21 cellular contexts compared by ENCODE assay signal in genomic region chr1:172912765-172913260, GRCh38.
DNase-seq lines count a peak whose midpoint lies in the region; ATAC-seq, FAIRE-seq and TF ChIP-seq lines count a peak whose summit lies in the region.
"Had no signal": no experiment of that assay in that cellular context is flagged by ENCODE, and none has a peak within 500 bp of the region (broad histone marks: within the 10 kb centered on the region; RNA-seq: fewer than 3 reads in every experiment).

No MANE protein-coding gene starts in this region.

- H3K4me2 ChIP-seq in mammary epithelial cell (ENCODE audit: insufficient read depth, low read depth, low read length) (no peak overlapping the region), K562 (ENCODE audit: insufficient read depth, low read length) (no peak overlapping the region), mesendoderm (ENCODE audit: low read length) (no peak overlapping the region)

- CTCF ChIA-PET in MCF 10A (lab: Yijun Ruan, JAX) (interaction anchor here (0.6 to 2.6 kb wide), 5 partner anchors 54 to 1271 kb away, joined by 3 to 6 read pairs (median 3); no protein-coding TSS in a partner anchor), mammary epithelial cell (lab: Charles Lee; ENCODE audit: low non-redundant PET) (no interaction called here), HEK293 (lab: Yijun Ruan, JAX) (no interaction called here), K562 (lab: Yijun Ruan, JAX; ENCODE audit: low intra/inter-chr PET ratio) (no interaction called here)

- H3K9ac ChIP-seq in mammary epithelial cell (ENCODE audit: insufficient read depth, low read length) (no peak overlapping the region), K562 (ENCODE audit: insufficient read depth in 1 of 2, low read depth in 2 of 2, low read length in 2 of 2) (no peak overlapping the region), mesendoderm (ENCODE audit: low read length) (no peak overlapping the region)

- TF ChIP-seq CTCF in MCF 10A (IDR thresholded peaks at IDR 0.05; ENCODE audit: unreplicated experiment) (no peak), mammary epithelial cell (conservative IDR thresholded peaks at IDR 0.05 in 1 of 2, IDR thresholded peaks at IDR 0.05 in 1 of 2; ENCODE audit: extremely low read depth in 1 of 2, insufficient read depth in 1 of 2, low read depth in 1 of 2, low read length in 2 of 2) (no peak), HEK293 (tag by site-specific recombination; IDR thresholded peaks at IDR 0.05) (no peak), K562 (IDR thresholded peaks at IDR 0.05 in 2 of 3, conservative IDR thresholded peaks at IDR 0.05 in 1 of 3; ENCODE audit: insufficient read depth in 2 of 3, low read depth in 1 of 3, low read length in 3 of 3) (no peak), progenitor cell of endocrine pancreas (IDR thresholded peaks at IDR 0.05; ENCODE audit: unreplicated experiment) (no peak), esophagus squamous epithelium (IDR thresholded peaks at IDR 0.05) (no peak)

- H3K18ac ChIP-seq in mesendoderm (ENCODE audit: low read length), result no peak overlapping the region

- H3K56ac ChIP-seq in mesendoderm (ENCODE audit: low read length), result no peak overlapping the region

- intact Hi-C loops in MCF 10A (cut with micrococcal nuclease) (no loop called here), mammary epithelial cell (cut with micrococcal nuclease) (loop anchor here (10.0 kb wide), 1 partner anchor 168 kb away; no protein-coding TSS in a partner anchor), K562 (cut with micrococcal nuclease) (no loop called here), esophagus squamous epithelium (cut with DNase I) (no loop called here)

- H3K27ac Mint-ChIP-seq in MCF 10A (ENCODE audit: low read depth, unreplicated experiment) (peak overlapping the region; percentile 62), progenitor cell of endocrine pancreas (no peak overlapping the region)
- H3K27ac Mint-ChIP-seq: CD4-positive, CD25-positive, alpha-beta regulatory T cell; H9 had no signal

- no peak for TF ChIP-seq RAD21 in K562 (CRISPR knock-in tag; conservative IDR thresholded peaks at IDR 0.05 in 1 of 2, IDR thresholded peaks at IDR 0.05 in 1 of 2)

- H3K4me3 Mint-ChIP-seq in MCF 10A (ENCODE audit: unreplicated experiment), result no peak overlapping the region
- no peak overlapping the region for H3K4me3 Mint-ChIP-seq in progenitor cell of endocrine pancreas (ENCODE audit: low read depth)
- H3K4me3 Mint-ChIP-seq: CD8-positive, alpha-beta memory T cell; H9 had no signal

- H3K36me3 ChIP-seq in mammary epithelial cell (ENCODE audit: insufficient read depth, low read length) (no peaks in the 10 kb centered on the region), HEK293 (ENCODE audit: control insufficient read depth in 2 of 2, insufficient read depth in 1 of 2, low read length in 2 of 2) (no peaks in the 10 kb centered on the region), K562 (ENCODE audit: control insufficient read depth, insufficient read depth, low read length) (no peaks in the 10 kb centered on the region), mesendoderm (ENCODE audit: control insufficient read depth, insufficient read depth, low read length) (no peaks in the 10 kb centered on the region), esophagus squamous epithelium (no peaks in the 10 kb centered on the region)
- H3K36me3 ChIP-seq: BE2C had no signal

- no peak overlapping the region for H2BK120ac ChIP-seq in mesendoderm (ENCODE audit: low read depth, low read length)

- no peak overlapping the region for H3K23ac ChIP-seq in mesendoderm (ENCODE audit: low read length)

- no peaks in the 10 kb centered on the region for H3K9me1 ChIP-seq in K562 (ENCODE audit: control insufficient read depth, insufficient read depth, low read length)

- no peaks in the 10 kb centered on the region for H3K27me3 Mint-ChIP-seq in MCF 10A (ENCODE audit: insufficient read depth, unreplicated experiment)
- no peaks in the 10 kb centered on the region for H3K27me3 Mint-ChIP-seq in progenitor cell of endocrine pancreas

- dilution Hi-C loops in mammary epithelial cell (cut with HindIII; ENCODE audit: low sequenced_read_pairs), result no loop called here

- no peak for TF ChIP-seq EP300 in K562 (IDR thresholded peaks at IDR 0.05; ENCODE audit: low read length)

- H3K4me1 Mint-ChIP-seq in MCF 10A (ENCODE audit: insufficient read depth, unreplicated experiment), result peaks cover 39% of the 10 kb centered on the region
- no peaks in the 10 kb centered on the region for H3K4me1 Mint-ChIP-seq in progenitor cell of endocrine pancreas (ENCODE audit: low read depth)
- H3K4me1 Mint-ChIP-seq: H9 had no signal

- H3K79me2 ChIP-seq in mammary epithelial cell (ENCODE audit: insufficient read depth, low read length) (no peaks in the 10 kb centered on the region), K562 (ENCODE audit: control insufficient read depth, insufficient read depth, low read length) (no peaks in the 10 kb centered on the region), mesendoderm (ENCODE audit: control insufficient read depth, insufficient read depth, low read length) (no peaks in the 10 kb centered on the region)

- TF ChIP-seq POLR2A in K562 (conservative IDR thresholded peaks at IDR 0.05) (no peak), esophagus squamous epithelium (IDR thresholded peaks at IDR 0.05) (no peak)

- H2AK5ac ChIP-seq in mesendoderm (ENCODE audit: low read length), result no peak overlapping the region

- H3K79me1 ChIP-seq in mesendoderm (ENCODE audit: low read length), result no peaks in the 10 kb centered on the region

- no peak for ATAC-seq in K562

- H2BK5ac ChIP-seq in mesendoderm (ENCODE audit: low read length), result no peak overlapping the region

- H3K4ac ChIP-seq in mesendoderm (ENCODE audit: low read depth, low read length), result no peak overlapping the region

- POLR2A ChIA-PET in MCF 10A (lab: Yijun Ruan, JAX) (interaction anchor here (0.6 to 1.1 kb wide), 2 partner anchors 20 to 30 kb away, joined by 3 to 5 read pairs; no protein-coding TSS in a partner anchor), HEK293 (lab: Yijun Ruan, JAX) (no interaction called here), K562 (lab: Yijun Ruan, JAX) (no interaction called here)

- H3K27me3 ChIP-seq in mammary epithelial cell (ENCODE audit: insufficient read depth, low read length) (no peaks in the 10 kb centered on the region), K562 (ENCODE audit: control insufficient read depth in 2 of 2, insufficient read depth in 2 of 2, low read length in 2 of 2) (no peaks in the 10 kb centered on the region), mesendoderm (ENCODE audit: insufficient read depth, low read length, poor library complexity) (no peaks in the 10 kb centered on the region), esophagus squamous epithelium (no peaks in the 10 kb centered on the region)
- H3K27me3 ChIP-seq: BE2C had no signal

- 68% methylated on average over 4 of the region's 5 CpGs for WGBS in mammary epithelial cell (ENCODE audit: low coverage, missing lambda C conversion rate)
- WGBS in K562 (ENCODE audit: insufficient coverage, low coverage, missing lambda C conversion rate), result 4% methylated on average over 5 of the region's 5 CpGs
- no CpG with 5 or more reads among the region's 5 CpGs for WGBS in mesendoderm (ENCODE audit: extremely low coverage, insufficient coverage, low lambda C conversion rate)
- 62 to 65% methylated on average over 3 to 4 of the region's 5 CpGs for WGBS in esophagus squamous epithelium, 2 donors

- no peak overlapping the region for H4K8ac ChIP-seq in mesendoderm (ENCODE audit: low read depth, low read length)

- H2AFZ ChIP-seq in mammary epithelial cell (ENCODE audit: low read depth, low read length), result no peak overlapping the region
- H2AFZ ChIP-seq in K562 (ENCODE audit: low read depth, low read length), result no peak overlapping the region

- H3K27ac ChIP-seq in mammary epithelial cell (ENCODE audit: insufficient read depth, low read depth, low read length), result no peak overlapping the region
- no peak overlapping the region for H3K27ac ChIP-seq in HEK293 (ENCODE audit: extremely low read depth, low read depth, low read length)
- H3K27ac ChIP-seq in K562 (ENCODE audit: extremely low read depth, low read depth, low read length), result no peak overlapping the region
- no peak overlapping the region for H3K27ac ChIP-seq in mesendoderm (ENCODE audit: low read depth, low read length)
- no peak overlapping the region for H3K27ac ChIP-seq in esophagus squamous epithelium

- H4K20me1 ChIP-seq in mammary epithelial cell (ENCODE audit: insufficient read depth, low read length) (no peaks in the 10 kb centered on the region), K562 (replicated peaks; ENCODE audit: control insufficient read depth, insufficient read depth, low read length) (no peaks in the 10 kb centered on the region)

- H3K4me3 ChIP-seq in mammary epithelial cell (replicated peaks in 1 of 3; ENCODE audit: insufficient read depth in 1 of 3, low read depth in 2 of 3, low read length in 3 of 3) (no peak overlapping the region), HEK293 (ENCODE audit: low read depth, low read length) (no peak overlapping the region), K562 (no peak overlapping the region), mesendoderm (ENCODE audit: low read length) (no peak overlapping the region), esophagus squamous epithelium (no peak overlapping the region)

- DNase-seq in MCF 10A (ENCODE audit: unreplicated experiment) (no peak), mammary epithelial cell (no peak), K562 (ENCODE audit: extremely low read depth in 1 of 4, low spot score in 3 of 4) (no peak), mesendoderm (peak; percentile 22), progenitor cell of endocrine pancreas (ENCODE audit: low spot score, unreplicated experiment) (no peak), esophagus squamous epithelium (lab: John Stamatoyannopoulos, UW) (no peak)
- DNase-seq in activated CD4-positive, alpha-beta T cell treated with anti-CD3 and anti-CD28 coated beads for 4 hours, result no peak
- DNase-seq: ACHN; BE2C; C1 segment of cervical spinal cord; CD4-positive, CD25-positive, alpha-beta regulatory T cell; CD8-positive, alpha-beta memory T cell; COR-L47; GDM1; GOT3; H9 had no signal

- peaks cover 13% of the 10 kb centered on the region for H3K9me3 ChIP-seq in mammary epithelial cell (replicated peaks; ENCODE audit: insufficient read depth, low read length)
- H3K9me3 ChIP-seq in HEK293 (ENCODE audit: control insufficient read depth, insufficient read depth, low read depth, low read length), result no peaks in the 10 kb centered on the region
- peaks cover 3% of the 10 kb centered on the region for H3K9me3 ChIP-seq in K562 (replicated peaks; ENCODE audit: control insufficient read depth, insufficient read depth, low read depth, low read length)
- peaks cover 0 to 14% (median 10%) of the 10 kb centered on the region in 3 donors for H3K9me3 ChIP-seq in esophagus squamous epithelium

- in situ Hi-C loops in mammary epithelial cell (cut with MboI; ENCODE audit: low sequenced_read_pairs in 2 of 2), result no loop called here
- in situ Hi-C loops in K562 (cut with MboI), result no loop called here

- FAIRE-seq in K562 (lab: Jason Lieb, UNC), result no peak
- FAIRE-seq: A204.1, D721Med, GM12892, GM18507 had no signal

- no peak overlapping the region for H4K5ac ChIP-seq in mesendoderm (ENCODE audit: low read length)

- H3K36me3 Mint-ChIP-seq in MCF 10A (ENCODE audit: insufficient read depth, unreplicated experiment) (no peaks in the 10 kb centered on the region), progenitor cell of endocrine pancreas (ENCODE audit: insufficient read depth) (peaks cover 3% of the 10 kb centered on the region)

- H2BK15ac ChIP-seq in mesendoderm (replicated peaks; ENCODE audit: low read depth), result no peak overlapping the region

- H3K9me3 Mint-ChIP-seq in MCF 10A (ENCODE audit: unreplicated experiment) (peaks cover 24% of the 10 kb centered on the region), progenitor cell of endocrine pancreas (ENCODE audit: low read depth) (peaks cover 15% of the 10 kb centered on the region)

- BruUV-seq in MCF 10A (replicated peaks; lab: Mats Ljungman, UMichigan) (no TSS peak), mammary epithelial cell (replicated peaks; lab: Mats Ljungman, UMichigan) (no TSS peak), K562 (replicated peaks; lab: Mats Ljungman, UMichigan) (no TSS peak)

- H3K4me1 ChIP-seq in mammary epithelial cell (ENCODE audit: insufficient read depth, low read length) (peaks cover 45% of the 10 kb centered on the region), HEK293 (ENCODE audit: control insufficient read depth, insufficient read depth, low read length) (no peaks in the 10 kb centered on the region), K562 (replicated peaks in 1 of 2; ENCODE audit: control insufficient read depth in 2 of 2, insufficient read depth in 2 of 2, low read length in 2 of 2) (no peaks in the 10 kb centered on the region; a peak in 1 of 5 replicates), mesendoderm (ENCODE audit: control insufficient read depth, low read depth, low read length) (no peaks in the 10 kb centered on the region), esophagus squamous epithelium (peaks cover 0 to 24% (median 5%) of the 10 kb centered on the region in 3 donors)
- H3K4me1 ChIP-seq: BE2C had no signal
